In genomic region chr2:111492995-111493719, GRCh38 we compare ENCODE assay signal across 8 cellular contexts.
A peak's percentile ranks its signal among the peaks of the same experiment; 100 is the strongest.
DNase-seq lines count a peak whose midpoint lies in the region; ATAC-seq and TF ChIP-seq lines count a peak whose summit lies in the region.
"Not testable (repeated sequence)": the region's sequence is repeated elsewhere in the genome, so short reads cannot be mapped to it uniquely, and the experiment has no call there.

No MANE protein-coding gene starts in this region.

- H3K4me3 ChIP-seq in AG10803 (ENCODE audit: low read length) = peak overlapping the region; percentile 67
- peak overlapping the region; percentile 52 for H3K4me3 ChIP-seq in HFF-Myc (replicated peaks; ENCODE audit: low read depth, low read length)
- H3K4me3 ChIP-seq in OCI-LY7 (ENCODE audit: low read depth, low read length, poor library complexity, severe bottlenecking); mucosa of descending colon: not testable (repeated sequence)
- H3K4me3 ChIP-seq in cardiac fibroblast (replicated peaks in 1 of 2; ENCODE audit: low read depth in 2 of 2, low read length in 2 of 2) = peak overlapping the region; percentile 38 to 60

- H4K20me1 ChIP-seq in OCI-LY7 (ENCODE audit: insufficient read depth, low read length) = not testable (repeated sequence)

- CTCF ChIA-PET in OCI-LY7 (lab: Charles Lee; ENCODE audit: unreplicated experiment) = not testable (repeated sequence)

- peaks cover 24% of the 10 kb centered on the region for H3K4me1 Mint-ChIP-seq in activated T-cell treated with anti-CD3 and anti-CD28 coated beads, Interleukin-2, amount 50 U/mL, for 24 hours (ENCODE audit: low read depth)
- H3K4me1 Mint-ChIP-seq in stimulated activated naive CD8-positive, alpha-beta T cell treated with anti-CD3 and anti-CD28 coated beads, Interleukin-15, Interleukin-2, amounts not matched to agents 100 ng/mL and 50 ng/mL, for 24 hours (ENCODE audit: low read depth) = peaks cover 18% of the 10 kb centered on the region

- not testable (repeated sequence) for DNase-seq in AG10803 (ENCODE audit: low read depth); HFF-Myc (ENCODE audit: extremely low read depth, low read depth); OCI-LY7 (ENCODE audit: low spot score); activated T-cell treated with anti-CD3 and anti-CD28 coated beads, Interleukin-2, amount 50 U/mL, for 24 hours; Right ventricle myocardium inferior (ENCODE audit: missing footprints); mucosa of descending colon
- DNase-seq in cardiac fibroblast (ENCODE audit: low read depth in 2 of 2) = peak; percentile 28 to 43

- peak overlapping the region; percentile 78 for H3K4me3 Mint-ChIP-seq in activated T-cell treated with anti-CD3 and anti-CD28 coated beads, Interleukin-2, amount 50 U/mL, for 24 hours
- peak overlapping the region; percentile 77 for H3K4me3 Mint-ChIP-seq in stimulated activated naive CD8-positive, alpha-beta T cell treated with anti-CD3 and anti-CD28 coated beads, Interleukin-15, Interleukin-2, amounts not matched to agents 100 ng/mL and 50 ng/mL, for 24 hours

- H3K9me3 Mint-ChIP-seq in activated T-cell treated with anti-CD3 and anti-CD28 coated beads, Interleukin-2, amount 50 U/mL, for 24 hours; stimulated activated naive CD8-positive, alpha-beta T cell treated with anti-CD3 and anti-CD28 coated beads, Interleukin-15, Interleukin-2, amounts not matched to agents 100 ng/mL and 50 ng/mL, for 24 hours: not testable (repeated sequence)

- POLR2A ChIA-PET in OCI-LY7 (lab: Charles Lee) = not testable (repeated sequence)

- H3K9me3 ChIP-seq in OCI-LY7 (ENCODE audit: low read length); mucosa of descending colon: not testable (repeated sequence)

- peak; percentile 43 for ATAC-seq in Right ventricle myocardium inferior
- peak; percentile 30 for ATAC-seq in mucosa of descending colon

- peak overlapping the region; percentile 92 for H3K27ac Mint-ChIP-seq in activated T-cell treated with anti-CD3 and anti-CD28 coated beads, Interleukin-2, amount 50 U/mL, for 24 hours
- peak overlapping the region; percentile 52 for H3K27ac Mint-ChIP-seq in stimulated activated naive CD8-positive, alpha-beta T cell treated with anti-CD3 and anti-CD28 coated beads, Interleukin-15, Interleukin-2, amounts not matched to agents 100 ng/mL and 50 ng/mL, for 24 hours

- peak overlapping the region; percentile 32; the same call in 1 of the 2 replicates for H3K4me2 ChIP-seq in OCI-LY7 (ENCODE audit: low read length)

- intact Hi-C loops in OCI-LY7 (cut with micrococcal nuclease; ENCODE audit: unreplicated experiment); Right ventricle myocardium inferior (cut with DNase I); mucosa of descending colon (cut with DNase I, micrococcal nuclease): not testable (repeated sequence)

- not testable (repeated sequence) for H3K36me3 Mint-ChIP-seq in activated T-cell treated with anti-CD3 and anti-CD28 coated beads, Interleukin-2, amount 50 U/mL, for 24 hours (ENCODE audit: low read depth); stimulated activated naive CD8-positive, alpha-beta T cell treated with anti-CD3 and anti-CD28 coated beads, Interleukin-15, Interleukin-2, amounts not matched to agents 100 ng/mL and 50 ng/mL, for 24 hours (ENCODE audit: low read depth)

- H3K27me3 Mint-ChIP-seq in activated T-cell treated with anti-CD3 and anti-CD28 coated beads, Interleukin-2, amount 50 U/mL, for 24 hours; stimulated activated naive CD8-positive, alpha-beta T cell treated with anti-CD3 and anti-CD28 coated beads, Interleukin-15, Interleukin-2, amounts not matched to agents 100 ng/mL and 50 ng/mL, for 24 hours: not testable (repeated sequence)

- not testable (repeated sequence) for H2AFZ ChIP-seq in OCI-LY7 (ENCODE audit: low read length)

- not testable (repeated sequence) for H3K4me1 ChIP-seq in OCI-LY7 (ENCODE audit: insufficient read depth, low read length, poor library complexity, severe bottlenecking); mucosa of descending colon (ENCODE audit: low read depth)

- not testable (repeated sequence) for TF ChIP-seq CTCF in AG10803 (conservative IDR thresholded peaks at IDR 0.05; ENCODE audit: low read length); HFF-Myc (IDR thresholded peaks at IDR 0.05; ENCODE audit: low read depth, low read length, missing control alignments); OCI-LY7 (conservative IDR thresholded peaks at IDR 0.05; ENCODE audit: low read length); cardiac fibroblast (IDR thresholded peaks at IDR 0.05; ENCODE audit: low read depth, low read length); mucosa of descending colon (IDR thresholded peaks at IDR 0.05)

- not testable (repeated sequence) for H3K9me2 ChIP-seq in OCI-LY7 (ENCODE audit: insufficient read depth, low read length)

- not testable (repeated sequence) for H3K27ac ChIP-seq in OCI-LY7 (ENCODE audit: low read depth, low read length, poor library complexity, severe bottlenecking)

- not testable (repeated sequence) for BruUV-seq in OCI-LY7 (replicated peaks; lab: Mats Ljungman, UMichigan)

- not testable (repeated sequence) for H3K36me3 ChIP-seq in OCI-LY7 (ENCODE audit: insufficient read depth, low read length); mucosa of descending colon (ENCODE audit: low read depth)

- H3K79me2 ChIP-seq in OCI-LY7 (ENCODE audit: insufficient read depth, low read depth, low read length) = not testable (repeated sequence)
